In genomic region chr2:25330937-25331336, GRCh38 we compare ENCODE assay signal across 13 cellular contexts.
"Had no signal": no experiment of that assay in that cellular context is flagged by ENCODE, and none has a peak within 500 bp of the region (broad histone marks: within the 10 kb centered on the region; RNA-seq: fewer than 3 reads in every experiment).

No MANE protein-coding gene starts in this region.

- H3K4me3 Mint-ChIP-seq: memory B cell; natural killer cell treated with Interleukin-12 subunit alpha and Interleukin-12 subunit beta and Interleukin-15 and Interleukin-18, amount 100 ng/mL, for 72 hours had no signal

- H3K4me1 ChIP-seq: colonic mucosa, prostate gland had no signal

- H3K36me3 ChIP-seq: colonic mucosa had no signal

- H3K27me3 Mint-ChIP-seq: memory B cell; natural killer cell treated with Interleukin-12 subunit alpha and Interleukin-12 subunit beta and Interleukin-15 and Interleukin-18, amount 100 ng/mL, for 72 hours had no signal

- H3K9me3 ChIP-seq: colonic mucosa, prostate gland, testis had no signal

- H3K27me3 ChIP-seq: colonic mucosa, testis, upper lobe of left lung had no signal

- FAIRE-seq: small intestine had no signal

- DNase-seq: activated effector memory CD4-positive, alpha-beta T cell treated with Interleukin-2 at 50 U/mL for 16 hours; colonic mucosa; effector CD4-positive, alpha-beta T cell; kidney glomerular epithelial cell; left ventricle myocardium superior; right cardiac atrium; small intestine; T-helper 9 cell; testis; upper lobe of left lung had no signal

- H3K27ac ChIP-seq: colonic mucosa, prostate gland, testis, upper lobe of left lung had no signal

- ATAC-seq: left ventricle myocardium superior; natural killer cell treated with Interleukin-12 subunit alpha and Interleukin-12 subunit beta and Interleukin-15 and Interleukin-18, amount 100 ng/mL, for 72 hours; right cardiac atrium had no signal

- H3K27ac Mint-ChIP-seq: memory B cell; natural killer cell treated with Interleukin-12 subunit alpha and Interleukin-12 subunit beta and Interleukin-15 and Interleukin-18, amount 100 ng/mL, for 72 hours had no signal

- H3K4me3 ChIP-seq: colonic mucosa, prostate gland, testis, upper lobe of left lung had no signal
